8 cellular contexts compared by ENCODE assay signal in the genomic region with DNA sequence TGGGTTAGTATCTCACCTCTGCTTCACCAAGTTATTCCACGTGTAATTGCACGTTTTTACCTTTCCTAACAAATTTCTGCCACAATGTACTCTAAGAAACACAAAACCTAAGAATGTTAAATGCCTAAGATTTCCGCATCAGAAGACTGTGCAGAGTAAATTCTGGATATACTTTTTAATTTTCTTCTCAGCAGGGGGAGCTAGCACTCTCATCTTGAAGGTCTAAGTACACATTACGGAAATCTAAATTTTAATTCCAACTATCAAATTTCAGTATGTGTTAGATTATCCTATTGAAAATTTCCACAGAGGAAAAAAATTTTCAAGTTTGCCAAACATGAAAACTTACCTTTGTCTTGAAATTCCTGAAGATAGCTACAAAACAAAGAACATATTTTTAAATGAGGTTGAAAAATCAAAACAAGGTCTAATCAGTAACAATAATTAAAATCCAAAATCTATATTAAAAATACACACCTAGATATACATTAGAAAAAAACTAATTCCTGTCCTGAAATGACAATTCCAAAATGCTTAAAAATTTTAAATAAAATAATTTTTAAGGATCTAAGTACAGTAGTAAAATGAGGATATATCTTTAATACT. TPM values are rescaled to one million over a fixed set of nuclear protein-coding genes. Genes with fewer than 3 reads are reported as not detected.
A peak's percentile ranks its signal among the peaks of the same experiment; 100 is the strongest.
DNase-seq lines count a peak whose midpoint lies in the region; ATAC-seq and TF ChIP-seq lines count a peak whose summit lies in the region.

No MANE protein-coding gene starts in this region.

- POLR2A ChIA-PET in RWPE1 (lab: Yijun Ruan, JAX; ENCODE audit: low non-redundant PET), result interaction anchor here (0.7 kb wide), 1 partner anchor 10 kb away, joined by 3 read pairs; no protein-coding TSS in a partner anchor

- TF ChIP-seq CTCF in BE2C (IDR thresholded peaks at IDR 0.05; ENCODE audit: low read depth, low read length) (peak; percentile 57), HFF-Myc (IDR thresholded peaks at IDR 0.05; ENCODE audit: low read depth, low read length, missing control alignments) (peak; percentile 42), RWPE1 (conservative IDR thresholded peaks at IDR 0.05; ENCODE audit: low read depth) (peak; percentile 83)

- peaks cover 89% of the 10 kb centered on the region for H3K27me3 ChIP-seq in BE2C

- H3K27ac ChIP-seq in RWPE1 (no peak overlapping the region), caudate nucleus (ENCODE audit: low read depth, low read length) (no peak overlapping the region)

- CTCF ChIA-PET in RWPE1 (lab: Yijun Ruan, JAX), result interaction anchor here (0.6 to 5.0 kb wide), 10 partner anchors 10 to 290 kb away, joined by 3 to 34 read pairs (median 4); a partner anchor contains a TSS

- no peak overlapping the region for H3K4me3 ChIP-seq in BE2C (ENCODE audit: low read depth, low read length)
- H3K4me3 ChIP-seq in HFF-Myc (replicated peaks; ENCODE audit: low read depth, low read length), result no peak overlapping the region

- no peak for DNase-seq in BE2C
- no peak for DNase-seq in HFF-Myc (ENCODE audit: extremely low read depth, low read depth)
- no peak for DNase-seq in RWPE1 (ENCODE audit: low spot score)
- peak; percentile 60 for DNase-seq in fibroblast of peridontal ligament (ENCODE audit: extremely low read depth)
- peak; percentile 83 for DNase-seq in renal cortical epithelial cell (ENCODE audit: low read depth)
- no peak for DNase-seq in caudate nucleus (lab: John Stamatoyannopoulos, UW)

- no peak for ATAC-seq in GM18858 (IDR thresholded peaks at IDR 0.05; ENCODE audit: unreplicated experiment)
- no peak for ATAC-seq in GM21619 (IDR thresholded peaks at IDR 0.05; ENCODE audit: unreplicated experiment)

- H3K36me3 ChIP-seq in BE2C, result no peaks in the 10 kb centered on the region

- H3K9me3 ChIP-seq in BE2C, result no peaks in the 10 kb centered on the region

- H3K4me1 ChIP-seq in BE2C, result no peaks in the 10 kb centered on the region

RNA-seq across cellular contexts. Expression of a gene that starts 10.5 kb away (rescaled TPM):
- polyA plus RNA-seq in BE2C (2012; ENCODE audit: insufficient read depth, insufficient read length, low read depth), result 0.20 TPM
- 24.3 and 65.2 TPM in 2 replicates for total RNA-seq in renal cortical epithelial cell

Comparison
In these comparisons a context has a peak if more than half of its experiments do, and no peak if none do; other contexts are left out.
1. DNase-seq: peak in fibroblast of peridontal ligament (single experiment) and renal cortical epithelial cell (single experiment); none in BE2C (single experiment), HFF-Myc (single experiment), RWPE1 (single experiment) and caudate nucleus (0 of 61).
2. Peak in every context shown above with its lines, with median percentiles within 50 percentile points of each other: CTCF ChIP-seq.